10 cellular contexts compared by ENCODE assay signal in the genomic region with DNA sequence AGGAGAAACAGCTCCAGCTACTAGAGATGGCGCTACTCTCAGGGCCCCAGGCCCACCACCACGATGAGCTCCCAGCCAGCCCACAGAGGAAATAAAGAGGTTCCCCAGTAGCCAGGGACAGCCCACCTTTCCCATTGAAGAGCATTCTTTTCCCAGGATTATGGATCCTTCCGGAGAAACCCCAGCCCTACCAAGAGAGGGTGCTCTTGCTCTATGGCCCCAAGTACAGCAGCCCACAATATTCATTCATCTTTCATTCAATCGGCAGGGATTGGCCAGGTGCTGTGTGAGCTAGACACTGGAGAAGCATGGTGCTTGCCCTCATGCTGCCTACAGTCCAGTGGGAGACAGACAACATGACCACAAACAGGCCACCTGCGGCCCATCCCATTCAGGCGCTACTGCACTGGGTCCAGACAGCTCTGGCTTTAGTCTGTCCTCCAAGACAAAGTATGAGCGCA. TPM values are rescaled to one million over a fixed set of nuclear protein-coding genes. Genes with fewer than 3 reads are reported as not detected.
DNase-seq lines count a peak whose midpoint lies in the region; ATAC-seq and TF ChIP-seq lines count a peak whose summit lies in the region.
"Had no signal": no experiment of that assay in that cellular context is flagged by ENCODE, and none has a peak within 500 bp of the region (broad histone marks: within the 10 kb centered on the region; RNA-seq: fewer than 3 reads in every experiment).

No MANE protein-coding gene starts in this region.

- TF ChIP-seq RAD21 in HCT116 (IDR thresholded peaks at IDR 0.05; ENCODE audit: low read depth), result peak; percentile 76

- CTCF ChIA-PET in HCT116 (lab: Charles Lee), result interaction anchor here (0.9 kb wide), 1 partner anchor 111 kb away, joined by 4 read pairs; no protein-coding TSS in a partner anchor
- CTCF ChIA-PET in CD8-positive, alpha-beta memory T cell (lab: Charles Lee), result interaction anchor here (0.7 to 1.2 kb wide), 3 partner anchors 16 to 111 kb away, joined by 3 to 4 read pairs (median 3); no protein-coding TSS in a partner anchor

- H3K27me3 ChIP-seq in HCT116 (ENCODE audit: insufficient read depth, low read length), result no peaks in the 10 kb centered on the region
- H3K27me3 ChIP-seq in adrenal gland, result no peaks in the 10 kb centered on the region
- no peaks in the 10 kb centered on the region for H3K27me3 ChIP-seq in right cardiac atrium (ENCODE audit: control insufficient read depth, insufficient read depth)
- H3K27me3 ChIP-seq in CD8-positive, alpha-beta memory T cell (ENCODE audit: insufficient read depth, low read length, poor library complexity, severe bottlenecking), result no peaks in the 10 kb centered on the region

- H3K4me1 ChIP-seq in HCT116 (ENCODE audit: control insufficient read depth in 1 of 2, insufficient read depth in 2 of 2, low read length in 2 of 2), result no peaks in the 10 kb centered on the region
- H3K4me1 ChIP-seq in adrenal gland (replicated peaks in 1 of 2), result no peaks in the 10 kb centered on the region
- no peaks in the 10 kb centered on the region for H3K4me1 ChIP-seq in right cardiac atrium (ENCODE audit: control insufficient read depth, insufficient read depth, low read length)
- no peaks in the 10 kb centered on the region for H3K4me1 ChIP-seq in CD8-positive, alpha-beta memory T cell (ENCODE audit: insufficient read depth, low read length)

- H3K27me3 Mint-ChIP-seq in CD8-positive, alpha-beta memory T cell, result no peaks in the 10 kb centered on the region
- H3K27me3 Mint-ChIP-seq: CD4-positive, alpha-beta memory T cell had no signal

- no peak overlapping the region for H2AFZ ChIP-seq in HCT116 (ENCODE audit: low read depth, low read length, poor library complexity, severe bottlenecking)

- WGBS in adrenal gland, 4 donors, result 69 to 83% (median 79%) methylated on average over 7 of the region's 7 CpGs
- WGBS in right cardiac atrium, result 78% methylated on average over 7 of the region's 7 CpGs

- no peak overlapping the region for H3K9ac ChIP-seq in HCT116 (ENCODE audit: low read length)

- H3K4me1 Mint-ChIP-seq in CD8-positive, alpha-beta memory T cell, result no peaks in the 10 kb centered on the region
- H3K4me1 Mint-ChIP-seq: CD4-positive, alpha-beta memory T cell had no signal

- H3K36me3 ChIP-seq in HCT116 (ENCODE audit: control insufficient read depth in 1 of 2, insufficient read depth in 2 of 2, low read length in 2 of 2) (no peaks in the 10 kb centered on the region), adrenal gland (replicated peaks in 1 of 2) (no peaks in the 10 kb centered on the region)
- H3K36me3 ChIP-seq in CD8-positive, alpha-beta memory T cell (ENCODE audit: insufficient read depth, low read length), result no peaks in the 10 kb centered on the region

- H3K4me3 Mint-ChIP-seq in CD8-positive, alpha-beta memory T cell, result no peak overlapping the region
- H3K4me3 Mint-ChIP-seq: CD4-positive, alpha-beta memory T cell had no signal

- H4K20me1 ChIP-seq in HCT116 (ENCODE audit: insufficient read depth), result no peaks in the 10 kb centered on the region

- BruUV-seq in HCT116 (replicated peaks; lab: Mats Ljungman, UMichigan), result no TSS peak

- peaks cover 0 to 17% of the 10 kb centered on the region in 2 experiments; a peak in 1 of 4 replicates for H3K9me3 ChIP-seq in HCT116 (ENCODE audit: control insufficient read depth in 1 of 2, insufficient read depth in 1 of 2, low read depth in 1 of 2, low read length in 2 of 2)
- H3K9me3 ChIP-seq in adrenal gland (replicated peaks in 1 of 3), result no peaks in the 10 kb centered on the region
- H3K9me3 ChIP-seq in right cardiac atrium (ENCODE audit: control insufficient read depth, low read length), result no peaks in the 10 kb centered on the region
- H3K9me3 ChIP-seq in CD8-positive, alpha-beta memory T cell (ENCODE audit: low read length), result no peaks in the 10 kb centered on the region

- RAD21 ChIA-PET in HCT116 (lab: Charles Lee; ENCODE audit: low non-redundant PET in 1 of 2, low total read pairs in 2 of 2, uncharacterized antibody in 2 of 2, unreplicated experiment in 2 of 2), result no interaction called here

- POLR2A ChIA-PET in HCT116 (lab: Charles Lee), result no interaction called here
- POLR2A ChIA-PET in CD8-positive, alpha-beta memory T cell (lab: Charles Lee), result no interaction called here

- TF ChIP-seq CTCF in 22Rv1 (IDR thresholded peaks at IDR 0.05) (peak; percentile 43), HCT116 (IDR thresholded peaks at IDR 0.05 in 2 of 3, conservative IDR thresholded peaks at IDR 0.05 in 1 of 3; ENCODE audit: borderline replicate concordance in 1 of 3, insufficient read depth in 1 of 3, low read depth in 2 of 3, low read length in 2 of 3) (peak; percentile 46 to 63 (median 55); a peak in 5 of 6 replicates), adrenal gland (IDR thresholded peaks at IDR 0.05) (peak; percentile 31 to 71 (median 60))

- no peak overlapping the region for H3K4me2 ChIP-seq in HCT116 (ENCODE audit: low read length)

- no peak overlapping the region for H3K27ac Mint-ChIP-seq in CD8-positive, alpha-beta memory T cell
- H3K27ac Mint-ChIP-seq: CD4-positive, alpha-beta memory T cell had no signal

- ATAC-seq in HCT116, result 0 out of 2 replicates have a peak, but pooled peaks have one; percentile 46
- ATAC-seq in right cardiac atrium, result peak; percentile 44 to 54

- no peaks in the 10 kb centered on the region for H3K9me2 ChIP-seq in HCT116 (ENCODE audit: insufficient read depth)

- TF ChIP-seq POLR2A in HCT116 (IDR thresholded peaks at IDR 0.05; ENCODE audit: borderline replicate concordance, extremely low read depth, insufficient read depth, insufficient read length), result no peak
- no peak for TF ChIP-seq POLR2A in adrenal gland (IDR thresholded peaks at IDR 0.05)

- H3K4me3 ChIP-seq in HCT116 (replicated peaks in 1 of 2; ENCODE audit: low read depth in 1 of 2, low read length in 2 of 2) (no peak overlapping the region), adrenal gland (no peak overlapping the region), right cardiac atrium (ENCODE audit: low read length) (no peak overlapping the region)
- no peak overlapping the region for H3K4me3 ChIP-seq in CD8-positive, alpha-beta memory T cell (ENCODE audit: low read length)
- H3K4me3 ChIP-seq: skin epidermis had no signal

- DNase-seq in HCT116 (ENCODE audit: low read depth, low spot score) (peak; percentile 22), adrenal gland (peak in 6 of 7 donors; percentile 24 to 57 (median 30)), right cardiac atrium (no peak), NCI-H146 (lab: John Stamatoyannopoulos, UW) (no peak), NCI-H187 treated with DMSO at 0.1 percent for 48 hours (lab: John Stamatoyannopoulos, UW) (no peak), NCI-H1105 treated with DMSO at 0.1 percent for 48 hours (lab: John Stamatoyannopoulos, UW) (no peak)
- DNase-seq in CD8-positive, alpha-beta memory T cell, result no peak

- H3K27ac ChIP-seq in 22Rv1, result no peak overlapping the region
- no peak overlapping the region for H3K27ac ChIP-seq in HCT116 (ENCODE audit: low read depth, low read length)
- H3K27ac ChIP-seq in adrenal gland, result no peak overlapping the region
- no peak overlapping the region for H3K27ac ChIP-seq in right cardiac atrium (ENCODE audit: low read length)
- no peak overlapping the region for H3K27ac ChIP-seq in CD8-positive, alpha-beta memory T cell (ENCODE audit: low read depth, low read length)
- H3K27ac ChIP-seq: skin epidermis had no signal

- intact Hi-C loops in HCT116 (cut with micrococcal nuclease), result no loop called here
- intact Hi-C loops in adrenal gland (cut with DNase I), result loop anchor here in 1 of 2 donors (5.0 kb wide), 1 partner anchor 156 kb away; a partner anchor contains a TSS
- intact Hi-C loops in right cardiac atrium (cut with DNase I), result no loop called here

- H3K9me3 Mint-ChIP-seq in CD8-positive, alpha-beta memory T cell, result no peaks in the 10 kb centered on the region
- H3K9me3 Mint-ChIP-seq: CD4-positive, alpha-beta memory T cell had no signal

- H3K36me3 Mint-ChIP-seq in CD8-positive, alpha-beta memory T cell, result no peaks in the 10 kb centered on the region

- H3K79me2 ChIP-seq in HCT116 (ENCODE audit: insufficient read depth, low read length), result no peaks in the 10 kb centered on the region

TF ChIP-seq in HCT116, 20 proteins besides CTCF, POLR2A, EP300 and RAD21:
- TF ChIP-seq, protein P1, sequence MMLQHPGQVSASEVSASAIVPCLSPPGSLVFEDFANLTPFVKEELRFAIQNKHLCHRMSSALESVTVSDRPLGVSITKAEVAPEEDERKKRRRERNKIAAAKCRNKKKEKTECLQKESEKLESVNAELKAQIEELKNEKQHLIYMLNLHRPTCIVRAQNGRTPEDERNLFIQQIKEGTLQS (IDR thresholded peaks at IDR 0.05), result no peak
- peak; percentile 27; the same call in 1 of the 2 replicates for TF ChIP-seq CBX3 (IDR thresholded peaks at IDR 0.05; ENCODE audit: low read depth)
- TF ChIP-seq ELF1 (IDR thresholded peaks at IDR 0.05; ENCODE audit: borderline replicate concordance, low read depth), result no peak
- no peak for TF ChIP-seq SIN3A (IDR thresholded peaks at IDR 0.05; ENCODE audit: low read depth)

RNA-seq across cellular contexts. Expression of a gene that starts 29.9 kb away (rescaled TPM):
- 24.0 TPM for total RNA-seq in HCT116 (2021; ENCODE audit: unreplicated experiment)
- 34.6 and 43.4 TPM in 2 replicates for polyA plus RNA-seq in HCT116 (2012)
- 10 to 100 TPM; 12.6 to 70.0 (median 43.4) TPM for total RNA-seq in adrenal gland
- 10 to 100 TPM; 41.4 to 45.1 (median 42.1) TPM for polyA plus RNA-seq in adrenal gland
- 10 to 100 TPM; 51.5 to 74.3 (median 61.8) TPM for total RNA-seq in right cardiac atrium
- polyA plus RNA-seq in right cardiac atrium, result 74.0 TPM
- 10 to 100 TPM; 44.7 to 45.2 TPM for total RNA-seq in CD8-positive, alpha-beta memory T cell
- polyA plus RNA-seq in CD8-positive, alpha-beta memory T cell, result 55.5 TPM

RNA-seq across cellular contexts. Expression of a gene that starts 36.6 kb away (rescaled TPM):
- total RNA-seq in HCT116 (2021; ENCODE audit: unreplicated experiment) (1.1 TPM), adrenal gland (1 to 10 TPM in 5 of 8 donors, under 1 TPM in 3; 0.17 to 2.3 (median 1.1) TPM), right cardiac atrium (1 to 10 TPM; 2.4 to 3.8 (median 3.4) TPM)
- 0.17 and 0.56 TPM in 2 replicates for polyA plus RNA-seq in HCT116 (2012)
- polyA plus RNA-seq in adrenal gland (1 to 10 TPM in 1 of 3 donors, under 1 TPM in 2; 0.34 to 2.0 (median 0.80) TPM), right cardiac atrium (1.2 TPM)
- under 1 TPM; 0.18 to 0.22 TPM for total RNA-seq in CD8-positive, alpha-beta memory T cell
- polyA plus RNA-seq in CD8-positive, alpha-beta memory T cell, result not detected
- polyA plus RNA-seq: CD4-positive, alpha-beta memory T cell had no signal

RNA-seq across cellular contexts. Expression of a gene that starts 49.2 kb away (rescaled TPM):
- total RNA-seq in HCT116 (2021; ENCODE audit: unreplicated experiment) (12.6 TPM), adrenal gland (100 to 1,000 TPM; 120 to 342 (median 271) TPM), right cardiac atrium (100 to 1,000 TPM in 1 of 4 donors, 10 to 100 TPM in 3; 84.8 to 104 (median 90.1) TPM)
- 12.5 and 17.2 TPM in 2 replicates for polyA plus RNA-seq in HCT116 (2012)
- polyA plus RNA-seq in adrenal gland (100 to 1,000 TPM in 2 of 3 donors, 10 to 100 TPM in 1; 97.0 to 184 (median 110) TPM), right cardiac atrium (82.9 TPM)
- total RNA-seq in CD8-positive, alpha-beta memory T cell, result 10 to 100 TPM; 35.9 to 36.1 TPM
- polyA plus RNA-seq in CD8-positive, alpha-beta memory T cell, result 295 TPM

RNA-seq across cellular contexts. Expression of a gene that starts 54.9 kb away (rescaled TPM):
- 37.2 TPM for total RNA-seq in HCT116 (2021; ENCODE audit: unreplicated experiment)
- 17.0 and 22.1 TPM in 2 replicates for polyA plus RNA-seq in HCT116 (2012)
- total RNA-seq in adrenal gland, result 10 to 100 TPM; 26.2 to 61.1 (median 43.4) TPM
- 10 to 100 TPM; 28.2 to 44.1 (median 29.2) TPM for polyA plus RNA-seq in adrenal gland
- 10 to 100 TPM; 14.6 to 22.0 (median 18.6) TPM for total RNA-seq in right cardiac atrium
- 14.3 TPM for polyA plus RNA-seq in right cardiac atrium
- total RNA-seq in CD8-positive, alpha-beta memory T cell, result 10 to 100 TPM; 34.2 to 35.3 TPM
- polyA plus RNA-seq in CD8-positive, alpha-beta memory T cell, result 42.6 TPM

Comparison
In these comparisons a context has a peak if more than half of its experiments do, and no peak if none do; other contexts are left out.
1. DNase-seq: peak in HCT116 (single experiment) and adrenal gland (6 of 7); none in right cardiac atrium (0 of 3), CD8-positive, alpha-beta memory T cell (0 of 5), NCI-H146 (single experiment), NCI-H187 treated with DMSO at 0.1 percent for 48 hours (single experiment) and NCI-H1105 treated with DMSO at 0.1 percent for 48 hours (single experiment).
2. Peak in every context shown above with its lines, with median percentiles within 50 percentile points of each other: CTCF ChIP-seq.